19 cellular contexts compared by ENCODE assay signal in genomic region chr3:99548674-99549073, GRCh38.
"Had no signal": no experiment of that assay in that cellular context is flagged by ENCODE, and none has a peak within 500 bp of the region (broad histone marks: within the 10 kb centered on the region; RNA-seq: fewer than 3 reads in every experiment).

No MANE protein-coding gene starts in this region.

- ATAC-seq: activated CD4-positive, alpha-beta T cell treated with anti-CD3 and anti-CD28 coated beads for 36 hours; activated naive CD4-positive, alpha-beta T cell treated with anti-CD3 and anti-CD28 coated beads, Interleukin-2, amount 50 U/mL, for 72 hours; gastroesophageal sphincter; natural killer cell treated with Interleukin-12 subunit alpha and Interleukin-12 subunit beta and Interleukin-15 and Interleukin-18, amount 100 ng/mL, for 72 hours; pancreas; stimulated activated naive CD8-positive, alpha-beta T cell treated with anti-CD3 and anti-CD28 coated beads, Interleukin-15, Interleukin-2, amounts not matched to agents 100 U/mL and 50 U/mL, for 24 hours; WTC11 had no signal

- H3K36me3 ChIP-seq: adrenal gland, gastroesophageal sphincter, neutrophil, pancreas, transverse colon, uterus had no signal

- H3K27me3 ChIP-seq: adrenal gland, gastroesophageal sphincter, neutrophil, pancreas, transverse colon, uterus had no signal

- H3K27ac ChIP-seq: neutrophil, pancreas, transverse colon, uterus had no signal

- H3K4me3 ChIP-seq: adrenal gland, gastroesophageal sphincter, pancreas, transverse colon, uterus had no signal

- H3K4me1 ChIP-seq: adrenal gland, pancreas, uterus had no signal

- DNase-seq: activated CD4-positive, alpha-beta T cell treated with anti-CD3 and anti-CD28 coated beads for 36 hours; activated CD4-positive, alpha-beta T cell treated with anti-CD3 and anti-CD28 coated beads, Interleukin-2, amount 50 U/mL, for 48 hours; activated gamma-delta T cell treated with Interleukin-2 at 50 U/mL for 16 hours; activated T-cell treated with anti-CD3 and anti-CD28 coated beads for 4 hours; adrenal gland; caudate nucleus; endodermal cell; erythroblast; pancreas; stimulated activated CD4-positive, alpha-beta T cell treated with anti-CD3 and anti-CD28 coated beads, Interleukin-12 subunit alpha, Interleukin-12 subunit beta, amount 100 ng/mL, for 4 hours; stimulated activated CD4-positive, alpha-beta T cell treated with anti-CD3 and anti-CD28 coated beads, Interleukin-2, amount 100 ng/mL, for 24 hours; stimulated activated naive CD8-positive, alpha-beta T cell treated with anti-CD3 and anti-CD28 coated beads, Interleukin-15, Interleukin-2, amounts not matched to agents 100 U/mL and 50 U/mL, for 24 hours; transverse colon; uterus had no signal

- H3K9me3 ChIP-seq: adrenal gland, gastroesophageal sphincter, neutrophil, pancreas, transverse colon, uterus had no signal
